Comparison of ENCODE assay signal across 27 cellular contexts in the genomic region with DNA sequence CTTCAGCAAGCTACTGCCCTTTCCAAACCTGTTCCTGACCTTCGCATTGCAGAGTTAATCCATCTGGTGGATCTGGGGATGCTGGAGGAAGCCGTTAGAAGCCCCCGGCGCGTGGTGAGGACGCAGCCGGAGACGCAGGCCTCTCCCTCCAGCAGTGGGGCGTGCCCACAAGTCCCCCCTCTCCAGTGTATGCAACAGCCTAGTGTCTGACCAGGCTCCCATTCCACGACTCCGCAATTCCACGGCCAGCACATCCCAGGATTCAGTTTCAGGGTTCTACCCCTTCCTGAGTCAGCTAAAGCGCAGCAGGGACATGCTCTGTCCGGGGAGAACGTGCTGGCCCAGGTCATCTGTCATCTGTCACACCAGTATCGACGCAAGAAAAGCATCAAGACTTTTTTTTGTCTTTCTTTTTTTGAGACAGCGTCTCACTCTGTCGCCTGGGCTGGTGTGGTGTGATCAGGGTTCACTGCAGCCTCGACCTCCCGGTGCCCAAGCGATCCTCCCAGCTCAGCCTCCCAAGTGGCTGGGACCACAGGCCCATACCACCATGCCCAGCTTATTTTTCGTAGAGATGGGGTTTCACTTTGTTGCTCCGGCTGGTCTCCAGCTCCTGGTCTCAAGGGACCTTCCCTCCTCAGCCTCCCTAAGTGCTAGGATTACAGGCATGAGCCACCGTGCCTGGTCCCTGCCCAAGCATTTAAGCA.
"Had no signal": no experiment of that assay in that cellular context is flagged by ENCODE, and none has a peak within 500 bp of the region (broad histone marks: within the 10 kb centered on the region; RNA-seq: fewer than 3 reads in every experiment).

No MANE protein-coding gene starts in this region.

- ATAC-seq: activated CD8-positive, alpha-beta T cell treated with anti-CD3 and anti-CD28 coated beads, Interleukin-2, amount 10 ng/mL, durations not matched to agents 7 days and 5 days; activated naive CD8-positive, alpha-beta T cell treated with anti-CD3 and anti-CD28 coated beads, Interleukin-2, amount 50 U/mL, for 24 hours; T-helper 17 cell; WTC11 had no signal

- DNase-seq: activated CD4-positive, alpha-beta T cell treated with anti-CD3 and anti-CD28 coated beads for 48 hours; activated CD4-positive, alpha-beta T cell treated with anti-CD3 and anti-CD28 coated beads, Interleukin-2, amount 50 U/mL, for 4 hours; activated CD4-positive, CD25-positive, alpha-beta regulatory T cell treated with anti-CD3 and anti-CD28 coated beads, Interleukin-2, amount 50 U/mL, for 72 hours; activated CD8-positive, alpha-beta memory T cell treated with anti-CD3 and anti-CD28 coated beads, Interleukin-2, amount 50 U/mL, for 48 hours; activated CD8-positive, alpha-beta T cell treated with anti-CD3 and anti-CD28 coated beads, Interleukin-2, amount 10 ng/mL, durations not matched to agents 7 days and 5 days; activated naive CD4-positive, alpha-beta T cell; activated naive CD8-positive, alpha-beta T cell treated with anti-CD3 and anti-CD28 coated beads, Interleukin-2, amount 50 U/mL, for 24 hours; activated T-cell treated with anti-CD3 and anti-CD28 coated beads, Interleukin-2, amount 50 U/mL, for 1 hour; amniotic stem cell; KG1; NCI-H1048; NCI-H1417 treated with DMSO at 0.1 percent for 48 hours; NCI-H1694; NCI-H2029; NCI-H2107; NCI-H345; NCI-H510A; NCI-H526 treated with DMSO at 0.1 percent for 48 hours; SHP77 treated with DMSO at 0.1 percent for 48 hours; T-helper 17 cell; T-helper 9 cell had no signal

- H3K36me3 Mint-ChIP-seq: activated naive CD4-positive, alpha-beta T cell treated with anti-CD3 and anti-CD28 coated beads, Interleukin-2, amount 50 U/mL, for 24 hours; brain; WTC11 had no signal

- H3K4me1 ChIP-seq: ascending aorta had no signal

- H3K27ac ChIP-seq: ascending aorta had no signal

- H3K27ac Mint-ChIP-seq: activated CD8-positive, alpha-beta T cell treated with anti-CD3 and anti-CD28 coated beads, Interleukin-2, amount 10 ng/mL, durations not matched to agents 7 days and 5 days; activated naive CD4-positive, alpha-beta T cell treated with anti-CD3 and anti-CD28 coated beads, Interleukin-2, amount 50 U/mL, for 24 hours; activated naive CD8-positive, alpha-beta T cell treated with anti-CD3 and anti-CD28 coated beads, Interleukin-2, amount 50 U/mL, for 24 hours; brain; T-helper 17 cell; WTC11 had no signal

- H3K4me3 ChIP-seq: ascending aorta had no signal

- H3K36me3 ChIP-seq: ascending aorta had no signal

- H3K9me3 ChIP-seq: ascending aorta had no signal

- H3K27me3 Mint-ChIP-seq: activated naive CD4-positive, alpha-beta T cell treated with anti-CD3 and anti-CD28 coated beads, Interleukin-2, amount 50 U/mL, for 24 hours; activated naive CD8-positive, alpha-beta T cell treated with anti-CD3 and anti-CD28 coated beads, Interleukin-2, amount 50 U/mL, for 24 hours; central memory CD8-positive, alpha-beta T cell; T-helper 17 cell had no signal

- FAIRE-seq: RCC 7860 had no signal

- H3K27me3 ChIP-seq: ascending aorta had no signal

- H3K9me3 Mint-ChIP-seq: activated naive CD4-positive, alpha-beta T cell treated with anti-CD3 and anti-CD28 coated beads, Interleukin-2, amount 50 U/mL, for 24 hours; activated naive CD8-positive, alpha-beta T cell treated with anti-CD3 and anti-CD28 coated beads, Interleukin-2, amount 50 U/mL, for 24 hours; central memory CD8-positive, alpha-beta T cell; WTC11 had no signal

- H3K4me3 Mint-ChIP-seq: activated CD8-positive, alpha-beta T cell treated with anti-CD3 and anti-CD28 coated beads, Interleukin-2, amount 10 ng/mL, durations not matched to agents 7 days and 5 days; activated naive CD4-positive, alpha-beta T cell treated with anti-CD3 and anti-CD28 coated beads, Interleukin-2, amount 50 U/mL, for 24 hours; activated naive CD8-positive, alpha-beta T cell treated with anti-CD3 and anti-CD28 coated beads, Interleukin-2, amount 50 U/mL, for 24 hours; brain; central memory CD8-positive, alpha-beta T cell; T-helper 17 cell; WTC11 had no signal
